In the genomic region with DNA sequence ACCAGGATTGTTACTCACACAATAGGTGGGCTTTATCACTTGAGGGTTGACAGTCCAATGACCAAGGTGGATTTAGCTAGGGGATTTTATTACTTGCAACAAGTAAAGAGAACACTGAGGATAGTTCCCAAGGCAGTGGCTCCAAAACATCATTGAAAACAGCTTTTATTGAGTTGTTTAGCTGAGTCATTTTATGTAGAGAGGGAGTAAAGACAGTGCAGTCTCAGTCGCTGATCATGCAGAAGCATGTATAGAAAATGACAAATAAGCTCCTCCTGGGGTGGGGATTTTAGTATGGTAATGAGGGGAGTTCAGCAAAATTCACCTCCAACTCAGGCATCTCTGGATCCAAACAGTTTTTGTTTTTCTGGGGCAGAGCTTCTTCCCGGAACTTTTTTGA, we compare ENCODE assay signal across 15 cellular contexts.
"Had no signal": no experiment of that assay in that cellular context is flagged by ENCODE, and none has a peak within 500 bp of the region (broad histone marks: within the 10 kb centered on the region; RNA-seq: fewer than 3 reads in every experiment).

No MANE protein-coding gene starts in this region.

- H3K27me3 ChIP-seq: ascending aorta, right atrium auricular region, tibial nerve had no signal

- H3K9me3 ChIP-seq: ascending aorta, prostate gland, right atrium auricular region, tibial nerve had no signal

- H3K36me3 Mint-ChIP-seq: activated naive CD4-positive, alpha-beta T cell treated with anti-CD3 and anti-CD28 coated beads, Interleukin-2, amount 50 U/mL, for 24 hours had no signal

- H3K27ac ChIP-seq: ascending aorta, coronary artery, prostate gland, right atrium auricular region, tibial nerve had no signal

- H3K4me1 ChIP-seq: ascending aorta, prostate gland, right atrium auricular region, tibial nerve had no signal

- H3K9me3 Mint-ChIP-seq: activated naive CD4-positive, alpha-beta T cell treated with anti-CD3 and anti-CD28 coated beads, Interleukin-2, amount 50 U/mL, for 24 hours; neural crest cell had no signal

- H3K4me1 Mint-ChIP-seq: activated naive CD4-positive, alpha-beta T cell treated with anti-CD3 and anti-CD28 coated beads, Interleukin-2, amount 50 U/mL, for 24 hours; central memory CD8-positive, alpha-beta T cell; neural crest cell had no signal

- H3K36me3 ChIP-seq: ascending aorta, prostate gland, right atrium auricular region, tibial nerve had no signal

- H3K27me3 Mint-ChIP-seq: activated naive CD4-positive, alpha-beta T cell treated with anti-CD3 and anti-CD28 coated beads, Interleukin-2, amount 50 U/mL, for 24 hours; central memory CD8-positive, alpha-beta T cell had no signal

- H3K27ac Mint-ChIP-seq: activated naive CD4-positive, alpha-beta T cell treated with anti-CD3 and anti-CD28 coated beads, Interleukin-2, amount 50 U/mL, for 24 hours had no signal

- ATAC-seq: left ventricle myocardium superior; stimulated activated naive CD8-positive, alpha-beta T cell treated with anti-CD3 and anti-CD28 coated beads, Interleukin-15, Interleukin-2, amounts not matched to agents 100 U/mL and 50 U/mL, for 24 hours had no signal

- H3K4me3 Mint-ChIP-seq: activated naive CD4-positive, alpha-beta T cell treated with anti-CD3 and anti-CD28 coated beads, Interleukin-2, amount 50 U/mL, for 24 hours; central memory CD8-positive, alpha-beta T cell; neural crest cell had no signal

- H3K4me3 ChIP-seq: ascending aorta, coronary artery, prostate gland, right atrium auricular region, tibial nerve had no signal

- DNase-seq: activated CD4-positive, CD25-positive, alpha-beta regulatory T cell treated with anti-CD3 and anti-CD28 coated beads, Interleukin-2, amount 50 U/mL, for 72 hours; activated CD8-positive, alpha-beta memory T cell treated with anti-CD3 and anti-CD28 coated beads for 24 hours; activated CD8-positive, alpha-beta memory T cell treated with anti-CD3 and anti-CD28 coated beads, Interleukin-2, amount 50 U/mL, for 48 hours; activated gamma-delta T cell; left ventricle myocardium superior; stimulated activated naive CD8-positive, alpha-beta T cell treated with anti-CD3 and anti-CD28 coated beads, Interleukin-15, Interleukin-2, amounts not matched to agents 100 U/mL and 50 U/mL, for 24 hours; substantia nigra had no signal
